ENCODE assay signal across 18 cellular contexts in the genomic region with DNA sequence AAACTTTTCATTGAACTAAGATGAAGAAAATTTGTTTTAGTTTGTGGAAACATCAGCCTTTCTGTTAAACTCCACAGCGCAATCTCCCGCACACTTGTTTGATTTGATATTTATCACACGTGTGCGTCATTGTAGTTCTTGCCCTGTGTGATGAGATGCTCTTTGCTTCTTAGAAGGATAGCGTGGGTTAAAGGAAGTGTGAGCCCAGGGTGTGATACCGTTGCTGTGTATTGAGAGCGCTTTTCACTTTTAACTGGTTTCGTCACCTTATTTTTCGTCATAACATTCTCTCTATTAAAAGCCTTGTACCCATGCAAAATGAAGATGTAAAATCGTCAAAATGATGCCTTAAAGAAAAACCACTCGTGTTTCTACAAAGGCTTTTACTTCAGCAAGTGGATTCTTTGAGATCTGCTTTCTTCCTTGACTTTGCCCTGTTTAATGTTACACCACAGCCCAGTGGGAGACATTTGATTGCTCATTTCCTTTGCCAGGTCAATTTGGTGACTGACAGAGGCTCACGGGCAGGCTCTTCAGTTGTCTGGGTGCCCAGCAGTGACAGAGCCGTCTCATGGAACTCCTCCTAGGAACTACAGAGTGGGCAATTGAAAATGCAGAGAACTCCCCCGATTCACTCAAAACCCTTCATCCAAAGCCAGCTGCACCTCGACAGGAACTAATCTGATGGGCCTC.
DNase-seq lines count a peak whose midpoint lies in the region; ATAC-seq and TF ChIP-seq lines count a peak whose summit lies in the region.
"Had no signal": no experiment of that assay in that cellular context is flagged by ENCODE, and none has a peak within 500 bp of the region (broad histone marks: within the 10 kb centered on the region; RNA-seq: fewer than 3 reads in every experiment).

No MANE protein-coding gene starts in this region.

- H3K4me1 ChIP-seq in lower lobe of right lung: no peaks in the 10 kb centered on the region
- H3K4me1 ChIP-seq: foreskin keratinocyte, HAP-1, prostate gland had no signal

- POLR2A ChIA-PET in activated naive CD8-positive, alpha-beta T cell treated with anti-CD3 and anti-CD28 coated beads, Interleukin-2, amount 10 ng/mL, durations not matched to agents 7 days and 5 days (lab: Charles Lee): interaction anchor here (0.6 kb wide), 1 partner anchor 620 kb away, joined by 3 read pairs; no protein-coding TSS in a partner anchor

- no peaks in the 10 kb centered on the region for H3K9me3 Mint-ChIP-seq in activated T-cell treated with anti-CD3 and anti-CD28 coated beads, Interleukin-2, amount 50 U/mL, for 24 hours
- H3K9me3 Mint-ChIP-seq in activated naive CD8-positive, alpha-beta T cell treated with anti-CD3 and anti-CD28 coated beads, Interleukin-2, amount 10 ng/mL, durations not matched to agents 7 days and 5 days: no peaks in the 10 kb centered on the region
- no peaks in the 10 kb centered on the region for H3K9me3 Mint-ChIP-seq in stimulated activated effector memory CD8-positive, alpha-beta T cell treated with anti-CD3 and anti-CD28 coated beads, Interleukin-12 subunit alpha, Interleukin-12 subunit beta, amount 100 ng/mL, for 72 hours
- H3K9me3 Mint-ChIP-seq: CD14-positive monocyte had no signal

- DNase-seq in activated T-cell treated with anti-CD3 and anti-CD28 coated beads, Interleukin-2, amount 50 U/mL, for 24 hours: no peak
- no peak for DNase-seq in activated T-cell treated with anti-CD3 and anti-CD28 coated beads, Interleukin-2, amount 50 U/mL, for 1 hour
- no peak for DNase-seq in T-helper 17 cell
- no peak for DNase-seq in activated naive CD8-positive, alpha-beta T cell treated with anti-CD3 and anti-CD28 coated beads, Interleukin-2, amount 10 ng/mL, durations not matched to agents 7 days and 5 days
- DNase-seq in stimulated activated effector memory CD8-positive, alpha-beta T cell treated with anti-CD3 and anti-CD28 coated beads, Interleukin-12 subunit alpha, Interleukin-12 subunit beta, amount 100 ng/mL, for 72 hours (ENCODE audit: low spot score in 2 of 2): peak in 1 of 2 donors; percentile 61
- no peak for DNase-seq in lower lobe of right lung
- no peak for DNase-seq in NCI-H1417 treated with DMSO at 0.1 percent for 48 hours (lab: John Stamatoyannopoulos, UW)
- no peak for DNase-seq in cerebellar nuclear complex (lab: John Stamatoyannopoulos, UW)
- DNase-seq: activated CD4-positive, alpha-beta T cell treated with anti-CD3 and anti-CD28 coated beads, Interleukin-2, amount 50 U/mL, for 4 hours; dermis blood vessel endothelial cell; foreskin keratinocyte; hypothalamus; mesenchymal stem cell; NCI-H1417; NCI-H526 had no signal

- no peaks in the 10 kb centered on the region for H3K27me3 ChIP-seq in lower lobe of right lung (ENCODE audit: low read depth)
- H3K27me3 ChIP-seq: foreskin keratinocyte had no signal

- H3K27ac Mint-ChIP-seq in activated T-cell treated with anti-CD3 and anti-CD28 coated beads, Interleukin-2, amount 50 U/mL, for 24 hours: peak overlapping the region; percentile 82
- H3K27ac Mint-ChIP-seq in T-helper 17 cell: peak overlapping the region; percentile 73
- peak overlapping the region; percentile 66 for H3K27ac Mint-ChIP-seq in activated naive CD8-positive, alpha-beta T cell treated with anti-CD3 and anti-CD28 coated beads, Interleukin-2, amount 10 ng/mL, durations not matched to agents 7 days and 5 days
- peak overlapping the region; percentile 58 for H3K27ac Mint-ChIP-seq in stimulated activated effector memory CD8-positive, alpha-beta T cell treated with anti-CD3 and anti-CD28 coated beads, Interleukin-12 subunit alpha, Interleukin-12 subunit beta, amount 100 ng/mL, for 72 hours

- peaks cover 6% of the 10 kb centered on the region for H3K4me1 Mint-ChIP-seq in activated T-cell treated with anti-CD3 and anti-CD28 coated beads, Interleukin-2, amount 50 U/mL, for 24 hours (ENCODE audit: low read depth)
- H3K4me1 Mint-ChIP-seq in T-helper 17 cell: no peaks in the 10 kb centered on the region
- H3K4me1 Mint-ChIP-seq in activated naive CD8-positive, alpha-beta T cell treated with anti-CD3 and anti-CD28 coated beads, Interleukin-2, amount 10 ng/mL, durations not matched to agents 7 days and 5 days: no peaks in the 10 kb centered on the region
- H3K4me1 Mint-ChIP-seq in stimulated activated effector memory CD8-positive, alpha-beta T cell treated with anti-CD3 and anti-CD28 coated beads, Interleukin-12 subunit alpha, Interleukin-12 subunit beta, amount 100 ng/mL, for 72 hours: peaks cover 12% of the 10 kb centered on the region
- H3K4me1 Mint-ChIP-seq: CD14-positive monocyte had no signal

- H3K36me3 ChIP-seq in lower lobe of right lung: peaks cover 99% of the 10 kb centered on the region

- H3K4me3 Mint-ChIP-seq in activated T-cell treated with anti-CD3 and anti-CD28 coated beads, Interleukin-2, amount 50 U/mL, for 24 hours: no peak overlapping the region
- peak overlapping the region; percentile 43 for H3K4me3 Mint-ChIP-seq in T-helper 17 cell
- H3K4me3 Mint-ChIP-seq in activated naive CD8-positive, alpha-beta T cell treated with anti-CD3 and anti-CD28 coated beads, Interleukin-2, amount 10 ng/mL, durations not matched to agents 7 days and 5 days: no peak overlapping the region
- peak overlapping the region; percentile 23 for H3K4me3 Mint-ChIP-seq in stimulated activated effector memory CD8-positive, alpha-beta T cell treated with anti-CD3 and anti-CD28 coated beads, Interleukin-12 subunit alpha, Interleukin-12 subunit beta, amount 100 ng/mL, for 72 hours
- H3K4me3 Mint-ChIP-seq: CD14-positive monocyte had no signal

- H3K27ac ChIP-seq in lower lobe of right lung: no peak overlapping the region
- H3K27ac ChIP-seq: foreskin keratinocyte, prostate gland had no signal

- ATAC-seq in T-helper 17 cell: peak; percentile 73
- peak; percentile 45 for ATAC-seq in activated naive CD8-positive, alpha-beta T cell treated with anti-CD3 and anti-CD28 coated beads, Interleukin-2, amount 10 ng/mL, durations not matched to agents 7 days and 5 days (ENCODE audit: low read depth)
- ATAC-seq in stimulated activated effector memory CD8-positive, alpha-beta T cell treated with anti-CD3 and anti-CD28 coated beads, Interleukin-12 subunit alpha, Interleukin-12 subunit beta, amount 100 ng/mL, for 72 hours: peak; percentile 99
- no peak for ATAC-seq in lower lobe of right lung
- ATAC-seq: foreskin keratinocyte had no signal

- intact Hi-C loops in lower lobe of right lung (cut with DNase I): no loop called here

- peaks cover 87% of the 10 kb centered on the region for H3K36me3 Mint-ChIP-seq in activated T-cell treated with anti-CD3 and anti-CD28 coated beads, Interleukin-2, amount 50 U/mL, for 24 hours (ENCODE audit: low read depth)
- H3K36me3 Mint-ChIP-seq in T-helper 17 cell (ENCODE audit: low read depth): peaks cover 2% of the 10 kb centered on the region
- peaks cover 20% of the 10 kb centered on the region for H3K36me3 Mint-ChIP-seq in activated naive CD8-positive, alpha-beta T cell treated with anti-CD3 and anti-CD28 coated beads, Interleukin-2, amount 10 ng/mL, durations not matched to agents 7 days and 5 days
- peaks cover 100% of the 10 kb centered on the region for H3K36me3 Mint-ChIP-seq in stimulated activated effector memory CD8-positive, alpha-beta T cell treated with anti-CD3 and anti-CD28 coated beads, Interleukin-12 subunit alpha, Interleukin-12 subunit beta, amount 100 ng/mL, for 72 hours

- H3K4me3 ChIP-seq in lower lobe of right lung: no peak overlapping the region
- H3K4me3 ChIP-seq: HAP-1, prostate gland had no signal

- H3K27me3 Mint-ChIP-seq in activated T-cell treated with anti-CD3 and anti-CD28 coated beads, Interleukin-2, amount 50 U/mL, for 24 hours: no peaks in the 10 kb centered on the region
- no peaks in the 10 kb centered on the region for H3K27me3 Mint-ChIP-seq in T-helper 17 cell
- H3K27me3 Mint-ChIP-seq in activated naive CD8-positive, alpha-beta T cell treated with anti-CD3 and anti-CD28 coated beads, Interleukin-2, amount 10 ng/mL, durations not matched to agents 7 days and 5 days: no peaks in the 10 kb centered on the region

- no peak for TF ChIP-seq CTCF in lower lobe of right lung (IDR thresholded peaks at IDR 0.05)

- H3K9me3 ChIP-seq in T-helper 17 cell (ENCODE audit: control insufficient read depth, low read length, poor library complexity, severe bottlenecking) (no peaks in the 10 kb centered on the region), lower lobe of right lung (no peaks in the 10 kb centered on the region)
- H3K9me3 ChIP-seq: HAP-1, prostate gland had no signal

Comparison
In these comparisons a context has a peak if more than half of its experiments do, and no peak if none do; other contexts are left out.
1. H3K4me3 Mint-ChIP-seq: peak in T-helper 17 cell (single experiment) and stimulated activated effector memory CD8-positive, alpha-beta T cell treated with anti-CD3 and anti-CD28 coated beads, Interleukin-12 subunit alpha, Interleukin-12 subunit beta, amount 100 ng/mL, for 72 hours (single experiment); none in activated T-cell treated with anti-CD3 and anti-CD28 coated beads, Interleukin-2, amount 50 U/mL, for 24 hours (single experiment) and activated naive CD8-positive, alpha-beta T cell treated with anti-CD3 and anti-CD28 coated beads, Interleukin-2, amount 10 ng/mL, durations not matched to agents 7 days and 5 days (single experiment).
2. ATAC-seq: peak in T-helper 17 cell (single experiment), activated naive CD8-positive, alpha-beta T cell treated with anti-CD3 and anti-CD28 coated beads, Interleukin-2, amount 10 ng/mL, durations not matched to agents 7 days and 5 days (single experiment) and stimulated activated effector memory CD8-positive, alpha-beta T cell treated with anti-CD3 and anti-CD28 coated beads, Interleukin-12 subunit alpha, Interleukin-12 subunit beta, amount 100 ng/mL, for 72 hours (single experiment); none in lower lobe of right lung (0 of 2).
3. Peak in every context shown above with its lines, with median percentiles within 50 percentile points of each other: H3K27ac Mint-ChIP-seq.